1 cellular context compared by ENCODE assay signal in genomic region chrX:110304884-110305283, GRCh38.
TF ChIP-seq lines count a peak whose summit lies in the region.

No MANE protein-coding gene starts in this region.

TF ChIP-seq in H1, 55 proteins besides CTCF, POLR2A, EP300 and RAD21:
- TF ChIP-seq CBX8 (IDR thresholded peaks at IDR 0.05; ENCODE audit: borderline replicate concordance, low read depth, low read length) = no peak
- no peak for TF ChIP-seq ATF3 (IDR thresholded peaks at IDR 0.05; ENCODE audit: insufficient read depth, low read depth, low read length)
- no peak for TF ChIP-seq MAX (IDR thresholded peaks at IDR 0.05)
- no peak for TF ChIP-seq TEAD4 (IDR thresholded peaks at IDR 0.05; ENCODE audit: low read depth, low read length)
- TF ChIP-seq SRF (IDR thresholded peaks at IDR 0.05; ENCODE audit: low read depth, low read length) = no peak
- no peak for TF ChIP-seq HDAC6 (IDR thresholded peaks at IDR 0.05; ENCODE audit: low read depth, low read length)
- no peak for TF ChIP-seq YY1 (IDR thresholded peaks at IDR 0.05; ENCODE audit: low read depth, low read length)
- TF ChIP-seq RBBP5 (IDR thresholded peaks at IDR 0.05; ENCODE audit: borderline replicate concordance, low read depth, low read length) = no peak
- TF ChIP-seq JUN (IDR thresholded peaks at IDR 0.05; ENCODE audit: low read depth, low read length) = no peak
TF ChIP-seq in H1: peak in this region for 0.
